17 cellular contexts compared by ENCODE assay signal in the genomic region with DNA sequence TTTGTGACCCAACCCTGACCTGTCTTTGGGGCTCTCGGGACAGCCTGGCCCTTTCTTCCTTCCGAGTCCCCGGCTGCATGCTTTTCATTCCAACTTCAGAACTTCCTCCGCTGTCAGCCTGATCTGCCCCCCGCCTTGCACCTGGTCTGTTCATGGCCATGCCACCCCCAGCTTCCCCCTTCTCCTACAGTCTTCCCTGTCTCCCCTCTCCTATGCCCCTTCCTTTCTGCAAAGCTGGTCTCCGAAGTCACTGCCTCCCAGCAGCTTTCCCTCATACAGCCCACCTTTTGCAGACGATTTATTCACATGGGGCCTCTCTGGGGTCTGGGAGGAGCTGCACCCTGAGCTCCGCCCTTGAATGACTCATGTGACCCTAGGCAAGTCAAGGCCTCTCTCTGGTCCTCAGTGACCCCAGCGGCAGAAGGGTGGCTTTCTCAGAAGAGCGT. TPM values are rescaled to one million over a fixed set of nuclear protein-coding genes. Genes with fewer than 3 reads are reported as not detected.
DNase-seq lines count a peak whose midpoint lies in the region; TF ChIP-seq lines count a peak whose summit lies in the region.
"Had no signal": no experiment of that assay in that cellular context is flagged by ENCODE, and none has a peak within 500 bp of the region (broad histone marks: within the 10 kb centered on the region; RNA-seq: fewer than 3 reads in every experiment).

No MANE protein-coding gene starts in this region.

- H3K14ac ChIP-seq in H9 (ENCODE audit: insufficient read depth, low read length) = no peak overlapping the region

- no peak overlapping the region for H2AFZ ChIP-seq in H9 (ENCODE audit: low read length)

- H3K36me3 ChIP-seq in WERI-Rb-1 = no peaks in the 10 kb centered on the region

- no peak overlapping the region for H3K9ac ChIP-seq in H9 (ENCODE audit: extremely low read depth, insufficient read length, low read length)
- H3K9ac ChIP-seq: SK-N-SH had no signal

- H3K27me3 ChIP-seq in H9 (ENCODE audit: insufficient read depth, low read length) (no peaks in the 10 kb centered on the region), WERI-Rb-1 (ENCODE audit: insufficient read depth, low read depth, severe bottlenecking) (no peaks in the 10 kb centered on the region)

- H3K18ac ChIP-seq in H9 (ENCODE audit: insufficient read length, low read depth, low read length) = no peak overlapping the region

- WGBS in H9 (ENCODE audit: extremely low coverage, insufficient read length, low lambda C conversion rate) = no CpG with 5 or more reads among the region's 10 CpGs

- H3K27me3 Mint-ChIP-seq in H9 (ENCODE audit: low read depth) = peaks cover 15% of the 10 kb centered on the region
- peaks cover 13% of the 10 kb centered on the region for H3K27me3 Mint-ChIP-seq in osteocyte (ENCODE audit: unreplicated experiment)

- H3K4me3 Mint-ChIP-seq in H9 = no peak overlapping the region
- H3K4me3 Mint-ChIP-seq in osteocyte (ENCODE audit: unreplicated experiment) = no peak overlapping the region

- H3K36me3 Mint-ChIP-seq in H9 (ENCODE audit: insufficient read depth in 1 of 3, low read depth in 3 of 3) (peaks cover 0 to 2% (median 0%) of the 10 kb centered on the region in 3 experiments; a peak in 3 of 7 replicates), osteocyte (ENCODE audit: unreplicated experiment) (no peaks in the 10 kb centered on the region)

- H3K27ac Mint-ChIP-seq in H9 = peak overlapping the region in 1 of 3 experiments; percentile 52; a peak in 1 of 7 replicates
- no peak overlapping the region for H3K27ac Mint-ChIP-seq in osteocyte (ENCODE audit: unreplicated experiment)

- no peak for TF ChIP-seq CTCF in H9 (conservative IDR thresholded peaks at IDR 0.05)
- no peak for TF ChIP-seq CTCF in WERI-Rb-1 (IDR thresholded peaks at IDR 0.05; ENCODE audit: low read depth, low read length)
- no peak for TF ChIP-seq CTCF in osteocyte (IDR thresholded peaks at IDR 0.05)

- H3K4me1 Mint-ChIP-seq in H9 (peaks cover 47 to 52% of the 10 kb centered on the region in 2 experiments), osteocyte (ENCODE audit: unreplicated experiment) (no peaks in the 10 kb centered on the region)

- H3K23me2 ChIP-seq in H9 (ENCODE audit: insufficient read length, low read depth, low read length, poor library complexity, severe bottlenecking) = no peaks in the 10 kb centered on the region

- H2AK5ac ChIP-seq in H9 (ENCODE audit: insufficient read length, low read length) = no peak overlapping the region

- no peak overlapping the region for H3T11ph ChIP-seq in H9 (ENCODE audit: low read length)

- no peak overlapping the region for H3K4ac ChIP-seq in H9 (ENCODE audit: low read depth, low read length)

- H3K4me2 ChIP-seq in H9 (ENCODE audit: insufficient read depth, insufficient read length, low read length) = no peak overlapping the region
- H3K4me2 ChIP-seq: SK-N-SH had no signal

- H3K27ac ChIP-seq in H9 (ENCODE audit: insufficient read length, low read depth, low read length) = no peak overlapping the region
- H3K27ac ChIP-seq in WERI-Rb-1 = no peak overlapping the region
- no peak overlapping the region for H3K27ac ChIP-seq in caudate nucleus (ENCODE audit: low read depth, low read length)

- no peak overlapping the region for H3K4me3 ChIP-seq in WERI-Rb-1 (ENCODE audit: low read depth, low read length)

- H3K4me1 ChIP-seq in H9 (ENCODE audit: insufficient read depth, low read length) = peaks cover 7% of the 10 kb centered on the region; the same call in 1 of the 2 replicates

- no peak overlapping the region for H4K8ac ChIP-seq in H9 (replicated peaks; ENCODE audit: insufficient read length, low read depth, low read length)

- H3K79me1 ChIP-seq in H9 (ENCODE audit: insufficient read depth, low read depth, low read length, poor library complexity, severe bottlenecking) = no peaks in the 10 kb centered on the region

- H3K56ac ChIP-seq in H9 (ENCODE audit: insufficient read length, low read depth, low read length) = no peak overlapping the region

- no peak overlapping the region for H2BK120ac ChIP-seq in H9 (ENCODE audit: low read depth, low read length, poor library complexity, severe bottlenecking)

- no peaks in the 10 kb centered on the region for H3K79me2 ChIP-seq in H9 (ENCODE audit: insufficient read depth, low read length)

- no peak overlapping the region for H4K91ac ChIP-seq in H9 (ENCODE audit: insufficient read length, low read depth, low read length)

- no peak overlapping the region for H3K23ac ChIP-seq in H9 (ENCODE audit: insufficient read length, low read depth, low read length)

- H4K20me1 ChIP-seq in H9 (ENCODE audit: control insufficient read depth, insufficient read depth, insufficient read length) = peaks cover 2% of the 10 kb centered on the region

- H2BK15ac ChIP-seq in H9 (ENCODE audit: low read depth, low read length) = no peak overlapping the region

- no peak overlapping the region for H2BK5ac ChIP-seq in H9 (ENCODE audit: insufficient read length, low read length)

- H2BK20ac ChIP-seq in H9 (ENCODE audit: low read depth, low read length, poor library complexity, severe bottlenecking) = no peak overlapping the region

- no peak overlapping the region for H2BK12ac ChIP-seq in H9 (ENCODE audit: insufficient read length, low read depth, low read length)

- no peaks in the 10 kb centered on the region for H3K9me3 ChIP-seq in H9 (ENCODE audit: control insufficient read depth, low read depth, low read length)
- no peaks in the 10 kb centered on the region for H3K9me3 ChIP-seq in WERI-Rb-1 (ENCODE audit: severe bottlenecking)

- DNase-seq in H9 (peak; percentile 67), WERI-Rb-1 (peak; percentile 5), iPS-NIHi7 (ENCODE audit: extremely low spot score) (peak; percentile 48), osteocyte (ENCODE audit: extremely low spot score, unreplicated experiment) (peak; percentile 67), DMS79 treated with DMSO at 0.1 percent for 48 hours (lab: John Stamatoyannopoulos, UW) (no peak), GF-D8 (lab: John Stamatoyannopoulos, UW) (no peak), caudate nucleus (lab: John Stamatoyannopoulos, UW) (no peak)
- no peak for DNase-seq in activated T-cell treated with anti-CD3 and anti-CD28 coated beads, Interleukin-2, amount 50 U/mL, for 48 hours
- DNase-seq: ACHN; DMS79; HCEC 1CT; KG1; NCI-H1694 treated with DMSO at 0.1 percent for 48 hours; NK-92 treated with Interleukin-12 subunit alpha and Interleukin-12 subunit beta, amount 100 ng/mL, for 24 hours; OCI-M1; SHP77 had no signal

- peaks cover 3 to 5% of the 10 kb centered on the region in 2 experiments; a peak in 3 of 5 replicates for H3K9me3 Mint-ChIP-seq in H9
- H3K9me3 Mint-ChIP-seq in osteocyte (ENCODE audit: unreplicated experiment) = peaks cover 4% of the 10 kb centered on the region

- no peak overlapping the region for H4K5ac ChIP-seq in H9 (ENCODE audit: insufficient read length, low read depth, low read length)

RNA-seq across cellular contexts. Expression of a gene that starts 47.1 kb away (rescaled TPM):
- total RNA-seq in H9 (2021) = 7.9 and 9.1 TPM in 2 replicates
- 16.5 and 19.4 TPM in 2 replicates for total RNA-seq in osteocyte

Comparison
In these comparisons a context has a peak if more than half of its experiments do, and no peak if none do; other contexts are left out.
1. DNase-seq: peak in H9 (single experiment), WERI-Rb-1 (single experiment), iPS-NIHi7 (single experiment) and osteocyte (single experiment); none in DMS79 treated with DMSO at 0.1 percent for 48 hours (single experiment), GF-D8 (single experiment), activated T-cell treated with anti-CD3 and anti-CD28 coated beads, Interleukin-2, amount 50 U/mL, for 48 hours (0 of 2) and caudate nucleus (0 of 61).